In genomic region chr15:64710664-64711441, GRCh38 we compare ENCODE assay signal across 2 cellular contexts.
TF ChIP-seq lines count a peak whose summit lies in the region.

No MANE protein-coding gene starts in this region.

TF ChIP-seq in IMR-90, 13 proteins besides CTCF, POLR2A, EP300 and RAD21:
- TF ChIP-seq MAFK (IDR thresholded peaks at IDR 0.05; ENCODE audit: low read depth, low read length) (no peak), BHLHE40 (IDR thresholded peaks at IDR 0.05; ENCODE audit: low read depth, low read length) (no peak), MXI1 (IDR thresholded peaks at IDR 0.05; ENCODE audit: borderline replicate concordance, low read depth, low read length) (no peak), SMC3 (IDR thresholded peaks at IDR 0.05; ENCODE audit: low read depth, low read length) (no peak), RFX5 (IDR thresholded peaks at IDR 0.05; ENCODE audit: low read depth, low read length) (no peak), CEBPB (IDR thresholded peaks at IDR 0.05; ENCODE audit: low read depth, low read length) (no peak), FOS (IDR thresholded peaks at IDR 0.05; ENCODE audit: low read depth, low read length) (no peak), RCOR1 (IDR thresholded peaks at IDR 0.05; ENCODE audit: insufficient replicate concordance, low read length) (no peak), CHD1 (IDR thresholded peaks at IDR 0.05; ENCODE audit: low read depth, low read length) (no peak), MAZ (IDR thresholded peaks at IDR 0.05; ENCODE audit: borderline replicate concordance, low read depth, low read length) (no peak), ELK1 (IDR thresholded peaks at IDR 0.05; ENCODE audit: borderline replicate concordance, low read depth, low read length) (no peak), USF2 (IDR thresholded peaks at IDR 0.05; ENCODE audit: low read depth, low read length) (no peak), NFE2L2 (IDR thresholded peaks at IDR 0.05; ENCODE audit: low read depth, low read length) (no peak)

TF ChIP-seq in K562, 482 proteins besides CTCF, POLR2A, EP300 and RAD21:
- TF ChIP-seq ZBTB33 (CRISPR knock-in tag; IDR thresholded peaks at IDR 0.05) (no peak), E2F6 (IDR thresholded peaks at IDR 0.05; ENCODE audit: borderline replicate concordance in 1 of 2, extremely low read depth in 1 of 2, insufficient read depth in 1 of 2, insufficient read length in 1 of 2, low read depth in 1 of 2, low read length in 1 of 2, poor library complexity in 1 of 2, severe bottlenecking in 1 of 2) (no peak), PKNOX1 (IDR thresholded peaks at IDR 0.05) (peak; percentile 82), DIDO1 (tag; IDR thresholded peaks at IDR 0.05; ENCODE audit: low read depth) (no peak), ZNF507 (tag; conservative IDR thresholded peaks at IDR 0.05) (no peak), CREM (IDR thresholded peaks at IDR 0.05; ENCODE audit: low read depth) (no peak), KLF13 (tag; IDR thresholded peaks at IDR 0.05; ENCODE audit: borderline replicate concordance, low read depth) (no peak), PBX2 (CRISPR knock-in tag; IDR thresholded peaks at IDR 0.05; ENCODE audit: low read depth) (no peak), PBX2 (tag; conservative IDR thresholded peaks at IDR 0.05; ENCODE audit: low read depth) (peak; percentile 53), ELF2 (CRISPR knock-in tag; IDR thresholded peaks at IDR 0.05) (no peak), E2F3 (CRISPR knock-in tag; IDR thresholded peaks at IDR 0.05) (no peak)
